Comparison of ENCODE assay signal across 25 cellular contexts in genomic region chr2:56011624-56012023, GRCh38.
DNase-seq lines count a peak whose midpoint lies in the region; ATAC-seq, FAIRE-seq and TF ChIP-seq lines count a peak whose summit lies in the region.
"Had no signal": no experiment of that assay in that cellular context is flagged by ENCODE, and none has a peak within 500 bp of the region (broad histone marks: within the 10 kb centered on the region; RNA-seq: fewer than 3 reads in every experiment).

No MANE protein-coding gene starts in this region.

- 0 out of 5 replicates have a peak, but pooled peaks cover 0 to 9% of the 10 kb centered on the region in 2 experiments for H3K27me3 ChIP-seq in HepG2 (ENCODE audit: control insufficient read depth in 1 of 2, insufficient read depth in 2 of 2, low read length in 2 of 2)
- H3K27me3 ChIP-seq in right lobe of liver: no peaks in the 10 kb centered on the region
- no peaks in the 10 kb centered on the region for H3K27me3 ChIP-seq in endothelial cell of umbilical vein (ENCODE audit: control insufficient read depth in 2 of 2, insufficient read depth in 2 of 2, low read length in 2 of 2)
- H3K27me3 ChIP-seq in body of pancreas: no peaks in the 10 kb centered on the region
- H3K27me3 ChIP-seq: BLaER1 had no signal

- no peaks in the 10 kb centered on the region for H3K9me3 ChIP-seq in HepG2 (ENCODE audit: low read length)
- no peaks in the 10 kb centered on the region for H3K9me3 ChIP-seq in right lobe of liver
- no peaks in the 10 kb centered on the region for H3K9me3 ChIP-seq in endothelial cell of umbilical vein (replicated peaks; ENCODE audit: control insufficient read depth, insufficient read depth, low read length)
- no peaks in the 10 kb centered on the region for H3K9me3 ChIP-seq in body of pancreas
- H3K9me3 ChIP-seq: BLaER1, Caco-2 had no signal

- H3K27me3 Mint-ChIP-seq in nephron (ENCODE audit: low read depth): no peaks in the 10 kb centered on the region
- H3K27me3 Mint-ChIP-seq: CD4-positive, CD25-positive, alpha-beta regulatory T cell had no signal

- no peak for TF ChIP-seq CTCF in HepG2 (CRISPR knock-in tag; IDR thresholded peaks at IDR 0.05)
- no peak for TF ChIP-seq CTCF in right lobe of liver (IDR thresholded peaks at IDR 0.05)
- TF ChIP-seq CTCF in endothelial cell of umbilical vein (IDR thresholded peaks at IDR 0.05; ENCODE audit: extremely low read depth in 1 of 2, insufficient read depth in 1 of 2, low read depth in 1 of 2, low read length in 2 of 2): no peak
- no peak for TF ChIP-seq CTCF in nephron (IDR thresholded peaks at IDR 0.05; ENCODE audit: unreplicated experiment in 3 of 3)
- TF ChIP-seq CTCF in body of pancreas (IDR thresholded peaks at IDR 0.05): no peak

- H3K9me1 ChIP-seq in endothelial cell of umbilical vein (replicated peaks; ENCODE audit: control insufficient read depth, extremely low read depth, insufficient read depth, low read length): no peaks in the 10 kb centered on the region

- H3K36me3 Mint-ChIP-seq in nephron (ENCODE audit: low read depth): no peaks in the 10 kb centered on the region
- H3K36me3 Mint-ChIP-seq: CD4-positive, CD25-positive, alpha-beta regulatory T cell; CD8-positive, alpha-beta T cell had no signal

- DNase-seq in HepG2 (ENCODE audit: low spot score) (no peak), right lobe of liver (no peak), endothelial cell of umbilical vein (ENCODE audit: low read depth, low spot score) (peak; percentile 84), body of pancreas (no peak), HuH-7.5 (ENCODE audit: low spot score) (no peak), frontal cortex (ENCODE audit: low spot score in 2 of 2) (no peak)
- DNase-seq: Caco-2; CD4-positive, CD25-positive, alpha-beta regulatory T cell; CD8-positive, alpha-beta T cell; DMS 273 treated with DMSO at 0.1 percent for 48 hours; DMS53; DMS79 treated with DMSO at 0.1 percent for 48 hours; GF-D8; GM23248; H7; HCEC 1CT had no signal

- TF ChIP-seq EP300 in HepG2 (IDR thresholded peaks at IDR 0.05; ENCODE audit: low read depth in 2 of 2, low read length in 2 of 2) (no peak), HepG2 (CRISPR knock-in tag; IDR thresholded peaks at IDR 0.05; ENCODE audit: borderline replicate concordance) (no peak)

- WGBS in HepG2 (ENCODE audit: low lambda C conversion rate): 37% methylated on average over 4 of the region's 4 CpGs
- 68% methylated on average over 4 of the region's 4 CpGs for WGBS in right lobe of liver (ENCODE audit: insufficient coverage, low coverage, low lambda C conversion rate, missing lambda C conversion rate)
- WGBS in body of pancreas, 2 donors: 73 to 80% methylated on average over 4 of the region's 4 CpGs

- H3K4me3 ChIP-seq in HepG2 (replicated peaks in 1 of 3; ENCODE audit: insufficient read depth in 1 of 3, low read depth in 2 of 3, low read length in 3 of 3) (no peak overlapping the region), right lobe of liver (no peak overlapping the region), endothelial cell of umbilical vein (replicated peaks in 1 of 3; ENCODE audit: insufficient read depth in 1 of 3, low read depth in 1 of 3, low read length in 3 of 3) (no peak overlapping the region), body of pancreas (no peak overlapping the region)
- H3K4me3 ChIP-seq: BLaER1, GM23248 had no signal

- H3K36me3 ChIP-seq in HepG2 (replicated peaks in 1 of 2; ENCODE audit: control insufficient read depth in 1 of 2, insufficient read depth in 2 of 2, low read length in 2 of 2) (no peaks in the 10 kb centered on the region), right lobe of liver (no peaks in the 10 kb centered on the region), endothelial cell of umbilical vein (ENCODE audit: control insufficient read depth in 2 of 2, extremely low read depth in 1 of 2, insufficient read depth in 2 of 2, low read length in 2 of 2) (no peaks in the 10 kb centered on the region), body of pancreas (replicated peaks in 1 of 2; ENCODE audit: insufficient read depth in 1 of 2, low read depth in 2 of 2) (no peaks in the 10 kb centered on the region)
- H3K36me3 ChIP-seq: BLaER1 had no signal

- H4K20me1 ChIP-seq in HepG2 (ENCODE audit: insufficient read depth, low read length): no peaks in the 10 kb centered on the region
- H4K20me1 ChIP-seq in endothelial cell of umbilical vein (replicated peaks; ENCODE audit: control insufficient read depth, extremely low read depth, insufficient read depth, low read length): no peaks in the 10 kb centered on the region
- H4K20me1 ChIP-seq: BLaER1 had no signal

- in situ Hi-C loops in HepG2 (cut with HindIII; ENCODE audit: extremely low pct_ligation_motif_present, low pct_unique_long_range_greater_than_20kb): no loop called here

- H3K4me1 Mint-ChIP-seq in nephron: peaks cover 9% of the 10 kb centered on the region
- H3K4me1 Mint-ChIP-seq: CD4-positive, CD25-positive, alpha-beta regulatory T cell had no signal

- TF ChIP-seq POLR2A in HepG2 (IDR thresholded peaks at IDR 0.05; ENCODE audit: insufficient read depth in 1 of 2, low read depth in 2 of 2, low read length in 2 of 2) (no peak), right lobe of liver (IDR thresholded peaks at IDR 0.05) (no peak), endothelial cell of umbilical vein (IDR thresholded peaks at IDR 0.05; ENCODE audit: low read depth, low read length) (no peak), body of pancreas (IDR thresholded peaks at IDR 0.05) (no peak)

- H3K4me3 Mint-ChIP-seq in nephron: no peak overlapping the region
- H3K4me3 Mint-ChIP-seq: B cell; CD4-positive, CD25-positive, alpha-beta regulatory T cell; CD8-positive, alpha-beta T cell had no signal

- H3K9ac ChIP-seq in HepG2 (ENCODE audit: insufficient read depth, low read depth, low read length): no peak overlapping the region
- H3K9ac ChIP-seq in endothelial cell of umbilical vein (replicated peaks; ENCODE audit: extremely low read depth, insufficient read depth, low read length): peak overlapping the region; percentile 96
- H3K9ac ChIP-seq: BLaER1, GM23248 had no signal

- dilution Hi-C loops in endothelial cell of umbilical vein (cut with MboI; ENCODE audit: extremely low pct_ligation_motif_present, low sequenced_read_pairs): no loop called here

- H2AFZ ChIP-seq in HepG2 (ENCODE audit: low read length) (no peak overlapping the region), endothelial cell of umbilical vein (ENCODE audit: low read depth, low read length) (no peak overlapping the region)

- no peak for TF ChIP-seq RAD21 in HepG2 (CRISPR knock-in tag; IDR thresholded peaks at IDR 0.05)

- H3K4me1 ChIP-seq in HepG2 (ENCODE audit: insufficient read depth, low read length) (no peaks in the 10 kb centered on the region), right lobe of liver (no peaks in the 10 kb centered on the region), endothelial cell of umbilical vein (ENCODE audit: control insufficient read depth, extremely low read depth, insufficient read depth, low read length) (peaks cover 90% of the 10 kb centered on the region), body of pancreas (peaks cover 16% of the 10 kb centered on the region)
- H3K4me1 ChIP-seq: Caco-2 had no signal

- intact Hi-C loops in HepG2 (cut with micrococcal nuclease; ENCODE audit: unreplicated experiment): no loop called here
- intact Hi-C loops in right lobe of liver (cut with DNase I): no loop called here
- intact Hi-C loops in endothelial cell of umbilical vein (cut with micrococcal nuclease): loop anchor here (2.0 kb wide), 1 partner anchor 395 kb away; the partner anchor contains the start of gene PPP4R3B
- intact Hi-C loops in body of pancreas (cut with DNase I): no loop called here

- H3K79me2 ChIP-seq in HepG2 (ENCODE audit: insufficient read depth, low read length) (no peaks in the 10 kb centered on the region), endothelial cell of umbilical vein (ENCODE audit: control insufficient read depth, insufficient read depth, low read length) (no peaks in the 10 kb centered on the region)

- H3K9me3 Mint-ChIP-seq in nephron: no peaks in the 10 kb centered on the region
- H3K9me3 Mint-ChIP-seq: CD8-positive, alpha-beta T cell had no signal

- ATAC-seq in HepG2: no peak
- ATAC-seq in right lobe of liver: no peak
- no peak for ATAC-seq in body of pancreas
- ATAC-seq: CD8-positive, alpha-beta T cell had no signal

- POLR2A ChIA-PET in HepG2 (lab: Yijun Ruan, JAX) (no interaction called here), endothelial cell of umbilical vein (lab: Charles Lee) (interaction anchor here (1.1 kb wide), 1 partner anchor 21 kb away, joined by 3 read pairs; no protein-coding TSS in a partner anchor)

- H3K27ac ChIP-seq in HepG2 (ENCODE audit: extremely low read length, insufficient read depth, low read length) (no peak overlapping the region), right lobe of liver (no peak overlapping the region), endothelial cell of umbilical vein (ENCODE audit: insufficient read depth, low read depth, low read length) (peak overlapping the region; percentile 100), body of pancreas (no peak overlapping the region)
- H3K27ac ChIP-seq: 22Rv1, C4-2B, GM23248 had no signal

- H3K27ac Mint-ChIP-seq in nephron: peak overlapping the region; percentile 14 to 77 (median 31)
- H3K27ac Mint-ChIP-seq: B cell; CD8-positive, alpha-beta T cell had no signal

- CTCF ChIA-PET in HepG2 (lab: Yijun Ruan, JAX; ENCODE audit: low intra/inter-chr PET ratio, low total read pairs): interaction anchor here (0.6 kb wide), 1 partner anchor 294 kb away, joined by 3 read pairs; no protein-coding TSS in a partner anchor
- CTCF ChIA-PET in endothelial cell of umbilical vein (lab: Charles Lee): interaction anchor here (1.1 to 4.7 kb wide), 3 partner anchors 50 to 119 kb away, joined by 4 to 46 read pairs (median 4); no protein-coding TSS in a partner anchor

- no peak for FAIRE-seq in HepG2 (lab: Jason Lieb, UNC)
- peak; percentile 40 for FAIRE-seq in endothelial cell of umbilical vein (lab: Jason Lieb, UNC)
- no peak for FAIRE-seq in frontal cortex (lab: Jason Lieb, UNC)
- FAIRE-seq: A204.1, GM12892, GM19239, H1 had no signal

- H3K4me2 ChIP-seq in HepG2 (ENCODE audit: low read depth, low read length) (no peak overlapping the region), endothelial cell of umbilical vein (ENCODE audit: insufficient read depth, low read length) (peak overlapping the region; percentile 53)

- BruUV-seq in HepG2 (replicated peaks; lab: Mats Ljungman, UMichigan): no TSS peak
- BruUV-seq in endothelial cell of umbilical vein (replicated peaks; lab: Mats Ljungman, UMichigan): no TSS peak

TF ChIP-seq in HepG2, 621 proteins besides CTCF, POLR2A, EP300 and RAD21 (continues in another document):
- TF ChIP-seq ZNF580 (CRISPR knock-in tag; IDR thresholded peaks at IDR 0.05; ENCODE audit: borderline replicate concordance, low read depth): no peak

TF ChIP-seq in endothelial cell of umbilical vein, 7 proteins besides CTCF, POLR2A, EP300 and RAD21 (continues in another document):
- TF ChIP-seq EZH2 (IDR thresholded peaks at IDR 0.05; ENCODE audit: borderline replicate concordance, low read depth, low read length, severe bottlenecking): no peak
- TF ChIP-seq MAX (IDR thresholded peaks at IDR 0.05; ENCODE audit: insufficient read depth, insufficient read length): peak; percentile 43
- TF ChIP-seq POLR2AphosphoS5 (IDR thresholded peaks at IDR 0.05; ENCODE audit: insufficient read depth, low read depth, low read length): peak; percentile 55
